ENCODE assay signal across 8 cellular contexts in the genomic region with DNA sequence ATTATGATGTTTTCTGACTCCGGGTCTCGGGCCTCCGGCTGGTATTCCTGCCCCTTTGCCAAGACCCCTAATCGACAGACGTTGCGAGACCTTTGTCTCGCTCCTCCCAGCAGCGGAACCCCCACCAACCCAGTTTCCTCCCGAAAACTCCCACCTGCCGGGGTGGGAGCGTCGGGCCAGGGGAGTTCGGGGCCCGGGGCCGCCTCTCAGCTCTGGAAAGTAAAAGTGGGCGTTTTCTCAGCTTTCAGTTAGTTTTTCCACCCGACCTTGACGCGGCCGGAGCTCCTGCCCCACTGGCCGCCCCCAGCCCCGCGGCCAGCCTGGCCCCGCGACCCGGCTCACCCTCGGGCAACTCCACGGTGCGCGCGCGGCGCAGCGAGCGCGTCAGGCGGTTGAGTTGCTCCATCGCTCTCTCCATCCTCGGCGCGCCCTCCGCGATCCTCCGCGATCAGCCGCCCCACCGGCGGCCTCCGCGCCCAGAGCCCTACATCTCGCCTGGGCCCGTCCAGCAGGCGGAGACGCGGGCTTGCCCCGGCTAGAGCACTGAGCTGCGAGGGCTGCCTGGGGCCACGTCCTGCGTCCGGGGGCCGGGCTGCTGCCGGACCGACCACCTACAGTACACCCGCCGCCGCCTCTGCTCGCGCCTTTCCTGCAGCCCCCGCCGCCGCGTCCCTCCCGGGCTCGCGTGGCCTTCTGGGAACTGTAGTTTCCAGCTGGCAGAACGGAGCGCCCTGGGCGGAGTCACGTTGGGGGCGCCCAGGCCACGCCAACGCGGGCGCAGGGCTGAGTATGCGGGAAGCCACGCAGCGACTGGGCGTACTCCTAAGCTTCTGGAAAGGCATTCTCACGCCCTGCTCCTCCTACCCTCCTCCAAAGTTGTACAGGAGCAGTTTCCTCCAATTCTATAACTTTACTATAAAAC. TPM values are rescaled to one million over a fixed set of nuclear protein-coding genes. Genes with fewer than 3 reads are reported as not detected.
DNase-seq lines count a peak whose midpoint lies in the region; ATAC-seq and TF ChIP-seq lines count a peak whose summit lies in the region.

A gene with protein sequence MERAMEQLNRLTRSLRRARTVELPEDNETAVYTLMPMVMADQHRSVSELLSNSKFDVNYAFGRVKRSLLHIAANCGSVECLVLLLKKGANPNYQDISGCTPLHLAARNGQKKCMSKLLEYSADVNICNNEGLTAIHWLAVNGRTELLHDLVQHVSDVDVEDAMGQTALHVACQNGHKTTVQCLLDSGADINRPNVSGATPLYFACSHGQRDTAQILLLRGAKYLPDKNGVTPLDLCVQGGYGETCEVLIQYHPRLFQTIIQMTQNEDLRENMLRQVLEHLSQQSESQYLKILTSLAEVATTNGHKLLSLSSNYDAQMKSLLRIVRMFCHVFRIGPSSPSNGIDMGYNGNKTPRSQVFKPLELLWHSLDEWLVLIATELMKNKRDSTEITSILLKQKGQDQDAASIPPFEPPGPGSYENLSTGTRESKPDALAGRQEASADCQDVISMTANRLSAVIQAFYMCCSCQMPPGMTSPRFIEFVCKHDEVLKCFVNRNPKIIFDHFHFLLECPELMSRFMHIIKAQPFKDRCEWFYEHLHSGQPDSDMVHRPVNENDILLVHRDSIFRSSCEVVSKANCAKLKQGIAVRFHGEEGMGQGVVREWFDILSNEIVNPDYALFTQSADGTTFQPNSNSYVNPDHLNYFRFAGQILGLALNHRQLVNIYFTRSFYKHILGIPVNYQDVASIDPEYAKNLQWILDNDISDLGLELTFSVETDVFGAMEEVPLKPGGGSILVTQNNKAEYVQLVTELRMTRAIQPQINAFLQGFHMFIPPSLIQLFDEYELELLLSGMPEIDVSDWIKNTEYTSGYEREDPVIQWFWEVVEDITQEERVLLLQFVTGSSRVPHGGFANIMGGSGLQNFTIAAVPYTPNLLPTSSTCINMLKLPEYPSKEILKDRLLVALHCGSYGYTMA (minus strand): TSS at position 695 of the 922 bp plus-strand sequence. CDS start 277 bp downstream, at position 418.

- H3K4me1 Mint-ChIP-seq in naive thymus-derived CD4-positive, alpha-beta T cell, result peaks cover 10 to 30% (median 18%) of the 10 kb centered on the region in 7 donors
- peaks cover 5 to 13% of the 10 kb centered on the region in 2 donors for H3K4me1 Mint-ChIP-seq in stimulated activated naive B cell treated with anti-CD40 and anti-IgM and Interleukin-4, amounts not matched to agents 10 μg/mL and 1 μg/mL and 100 μg/mL, for 72 hours

- intact Hi-C loops in Panc1 (cut with micrococcal nuclease; ENCODE audit: unreplicated experiment), result no loop called here
- intact Hi-C loops in naive thymus-derived CD4-positive, alpha-beta T cell (cut with micrococcal nuclease), result loop anchor here (1.0 to 10.0 kb wide), 9 partner anchors 67 to 1773 kb away; a partner anchor contains a TSS

- POLR2A ChIA-PET in Panc1 (lab: Charles Lee), result interaction anchor here (0.6 kb wide), 2 partner anchors 98 to 226 kb away, joined by 3 to 5 read pairs; no protein-coding TSS in a partner anchor
- POLR2A ChIA-PET in naive thymus-derived CD4-positive, alpha-beta T cell (lab: Charles Lee), result interaction anchor here (0.6 to 0.8 kb wide), 2 partner anchors 222 to 1780 kb away, joined by 3 to 4 read pairs; no protein-coding TSS in a partner anchor

- in situ Hi-C loops in KBM-7 (cut with MboI; ENCODE audit: low pct_unique_long_range_greater_than_20kb, low sequenced_read_pairs) (no loop called here), Panc1 (cut with HindIII; ENCODE audit: low pct_unique_long_range_greater_than_20kb, low sequenced_read_pairs) (no loop called here)

- CTCF ChIA-PET in Panc1 (lab: Charles Lee), result no interaction called here
- CTCF ChIA-PET in naive thymus-derived CD4-positive, alpha-beta T cell (lab: Charles Lee), result no interaction called here

- H3K9me3 ChIP-seq in Panc1 (ENCODE audit: control insufficient read depth, insufficient read depth, low read depth, low read length), result no peaks in the 10 kb centered on the region
- H3K9me3 ChIP-seq in naive thymus-derived CD4-positive, alpha-beta T cell (ENCODE audit: control insufficient read depth in 2 of 3, low read length in 3 of 3), result no peaks in the 10 kb centered on the region

- no peaks in the 10 kb centered on the region; the same call in none of the 2 replicates for H3K36me3 ChIP-seq in Panc1 (ENCODE audit: control insufficient read depth, insufficient read depth, low read length)
- H3K36me3 ChIP-seq in naive thymus-derived CD4-positive, alpha-beta T cell (ENCODE audit: control insufficient read depth in 2 of 3, insufficient read depth in 3 of 3, low read length in 3 of 3), result peaks cover 0 to 3% (median 0%) of the 10 kb centered on the region in 3 experiments

- no peaks in the 10 kb centered on the region for H3K36me3 Mint-ChIP-seq in naive thymus-derived CD4-positive, alpha-beta T cell
- H3K36me3 Mint-ChIP-seq in stimulated activated naive B cell treated with anti-CD40 and anti-IgM and Interleukin-4, amounts not matched to agents 10 μg/mL and 1 μg/mL and 100 μg/mL, for 72 hours, result no peaks in the 10 kb centered on the region

- DNase-seq in DMS79 treated with DMSO at 0.1 percent for 48 hours (lab: John Stamatoyannopoulos, UW), result peak; percentile 82
- DNase-seq in KBM-7, result peak; percentile 94
- peak; percentile 33 for DNase-seq in Panc1 (ENCODE audit: low read depth, low spot score)
- peak; percentile 91 to 93 for DNase-seq in activated T-cell treated with anti-CD3 and anti-CD28 coated beads, Interleukin-2, amount 50 U/mL, for 48 hours
- DNase-seq in fibroblast of gingiva (ENCODE audit: low read depth), result peak; percentile 88
- DNase-seq in naive thymus-derived CD4-positive, alpha-beta T cell, result peak; percentile 75 to 91 (median 89)
- DNase-seq in stimulated activated naive B cell treated with anti-CD40 and anti-IgM and Interleukin-4, amounts not matched to agents 10 μg/mL and 1 μg/mL and 100 μg/mL, for 72 hours, result peak; percentile 85

- TF ChIP-seq CTCF in Panc1 (IDR thresholded peaks at IDR 0.05), result peak; percentile 19

- peaks cover 3% of the 10 kb centered on the region; the same call in 1 of the 2 replicates for H3K4me1 ChIP-seq in Panc1 (ENCODE audit: control insufficient read depth, insufficient read depth, low read length)
- H3K4me1 ChIP-seq in naive thymus-derived CD4-positive, alpha-beta T cell (ENCODE audit: control insufficient read depth in 2 of 2, insufficient read depth in 2 of 2, low read length in 2 of 2), result peaks cover 8 to 9% of the 10 kb centered on the region in 2 donors

- no peaks in the 10 kb centered on the region for H3K27me3 ChIP-seq in Panc1 (ENCODE audit: control insufficient read depth, insufficient read depth, low read length)
- no peaks in the 10 kb centered on the region for H3K27me3 ChIP-seq in naive thymus-derived CD4-positive, alpha-beta T cell (ENCODE audit: control insufficient read depth in 2 of 2, insufficient read depth in 2 of 2, low read length in 2 of 2)

- H3K27ac Mint-ChIP-seq in naive thymus-derived CD4-positive, alpha-beta T cell, result peak within 1 kb of the TSS; percentile 18 to 92 (median 86)
- H3K27ac Mint-ChIP-seq in stimulated activated naive B cell treated with anti-CD40 and anti-IgM and Interleukin-4, amounts not matched to agents 10 μg/mL and 1 μg/mL and 100 μg/mL, for 72 hours, result peak within 1 kb of the TSS; percentile 87

- H3K4me3 Mint-ChIP-seq in naive thymus-derived CD4-positive, alpha-beta T cell, result peak within 1 kb of the TSS; percentile 87 to 95 (median 92)
- H3K4me3 Mint-ChIP-seq in stimulated activated naive B cell treated with anti-CD40 and anti-IgM and Interleukin-4, amounts not matched to agents 10 μg/mL and 1 μg/mL and 100 μg/mL, for 72 hours, result peak within 1 kb of the TSS; percentile 91 to 98

- H3K4me3 ChIP-seq in Panc1 (ENCODE audit: low read depth in 2 of 2, low read length in 2 of 2), result peak within 1 kb of the TSS; percentile 70 to 90
- H3K4me3 ChIP-seq in naive thymus-derived CD4-positive, alpha-beta T cell (ENCODE audit: low read length), result peak within 1 kb of the TSS; percentile 79

- no peaks in the 10 kb centered on the region for H3K9me3 Mint-ChIP-seq in naive thymus-derived CD4-positive, alpha-beta T cell
- no peaks in the 10 kb centered on the region for H3K9me3 Mint-ChIP-seq in stimulated activated naive B cell treated with anti-CD40 and anti-IgM and Interleukin-4, amounts not matched to agents 10 μg/mL and 1 μg/mL and 100 μg/mL, for 72 hours

- H3K27me3 Mint-ChIP-seq in naive thymus-derived CD4-positive, alpha-beta T cell, result peaks cover 3 to 20% (median 13%) of the 10 kb centered on the region in 5 donors
- peaks cover 10 to 14% of the 10 kb centered on the region in 2 donors for H3K27me3 Mint-ChIP-seq in stimulated activated naive B cell treated with anti-CD40 and anti-IgM and Interleukin-4, amounts not matched to agents 10 μg/mL and 1 μg/mL and 100 μg/mL, for 72 hours

- TSS peak; percentile 79 for BruUV-seq in Panc1 (replicated peaks; lab: Mats Ljungman, UMichigan)

- peak within 1 kb of the TSS; percentile 79 for H3K27ac ChIP-seq in Panc1 (ENCODE audit: low read length)
- H3K27ac ChIP-seq in naive thymus-derived CD4-positive, alpha-beta T cell (ENCODE audit: low read depth, low read length), result peak within 1 kb of the TSS; percentile 69

- peak; percentile 100 for ATAC-seq in GM21717 (IDR thresholded peaks at IDR 0.05; ENCODE audit: unreplicated experiment)
- peak; percentile 100 for ATAC-seq in Panc1
- peak; percentile 98 for ATAC-seq in naive thymus-derived CD4-positive, alpha-beta T cell
- ATAC-seq in stimulated activated naive B cell treated with anti-CD40 and anti-IgM and Interleukin-4, amounts not matched to agents 10 μg/mL and 1 μg/mL and 100 μg/mL, for 72 hours (replicated peaks), result peak; percentile 98

RNA-seq across cellular contexts. Expression of the gene that starts here (rescaled TPM):
- 13.0 TPM for total RNA-seq in Panc1 (2021; ENCODE audit: unreplicated experiment)
- polyA plus RNA-seq in Panc1 (2012; ENCODE audit: insufficient read length), result 8.8 TPM
- total RNA-seq in naive thymus-derived CD4-positive, alpha-beta T cell, result 10 to 100 TPM; 11.4 to 17.1 (median 16.1) TPM
- polyA plus RNA-seq in naive thymus-derived CD4-positive, alpha-beta T cell, result 1 to 10 TPM; 4.1 to 9.1 TPM

Comparison
In these comparisons a context has a peak if more than half of its experiments do, and no peak if none do; other contexts are left out.
1. Peak in every context shown above with its lines: DNase-seq, ATAC-seq, H3K4me3 ChIP-seq and H3K27ac ChIP-seq.
2. DNase-seq: peak in every context shown above with its lines; median percentile 94 in KBM-7; 92 in activated T-cell treated with anti-CD3 and anti-CD28 coated beads, Interleukin-2, amount 50 U/mL, for 48 hours; 89 in naive thymus-derived CD4-positive, alpha-beta T cell; 88 in fibroblast of gingiva; 85 in stimulated activated naive B cell treated with anti-CD40 and anti-IgM and Interleukin-4, amounts not matched to agents 10 μg/mL and 1 μg/mL and 100 μg/mL, for 72 hours; 82 in DMS79 treated with DMSO at 0.1 percent for 48 hours; 33 in Panc1.